22 cellular contexts compared by ENCODE assay signal in the genomic region with DNA sequence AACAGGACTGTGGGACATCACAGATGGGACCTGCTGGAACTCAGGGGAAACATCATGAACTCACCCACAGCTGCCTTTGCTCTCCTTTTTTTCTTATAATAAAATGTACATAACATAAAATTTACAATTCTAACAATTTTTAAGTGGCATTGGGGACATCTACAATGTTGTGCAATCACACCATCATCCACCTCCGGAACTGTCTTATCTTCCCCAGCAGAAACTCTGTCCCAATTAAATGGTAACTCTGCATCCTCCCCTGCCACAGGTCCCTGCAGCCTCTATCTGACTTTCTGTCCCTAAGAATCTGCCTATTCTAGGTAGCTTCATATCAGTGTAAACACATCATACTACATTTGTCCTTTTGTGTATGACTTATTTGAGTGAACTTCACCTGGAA. TPM values are rescaled to one million over a fixed set of nuclear protein-coding genes. Genes with fewer than 3 reads are reported as not detected.
"Had no signal": no experiment of that assay in that cellular context is flagged by ENCODE, and none has a peak within 500 bp of the region (broad histone marks: within the 10 kb centered on the region; RNA-seq: fewer than 3 reads in every experiment).

No MANE protein-coding gene starts in this region.

- H3K9ac ChIP-seq: SK-N-SH had no signal

- H3K27ac Mint-ChIP-seq: IgD-negative memory B cell had no signal

- DNase-seq: KBM-7, MG63, NCI-H1092 treated with DMSO at 0.1 percent for 48 hours, NCI-H1436 treated with DMSO at 0.1 percent for 48 hours, NCI-H1694, NCI-H187 treated with DMSO at 0.1 percent for 48 hours, NCI-H2029 treated with DMSO at 0.1 percent for 48 hours, NCI-H2171 treated with DMSO at 0.1 percent for 48 hours, NCI-H524, NCI-H69, NCI-H774, PC-3, SHP77, SK-N-SH, SW 1271 had no signal

- ATAC-seq: Panc1, PC-3 had no signal

- H3K9me3 Mint-ChIP-seq: IgD-negative memory B cell had no signal

- H3K27me3 ChIP-seq: MG63 had no signal

- H3K4me3 Mint-ChIP-seq: IgD-negative memory B cell had no signal

- H3K9me3 ChIP-seq: MG63, SK-N-SH had no signal

- H3K27ac ChIP-seq: RWPE1 had no signal

- H3K4me3 ChIP-seq: MG63 had no signal

- H3K36me3 ChIP-seq: MG63 had no signal

- H3K4me2 ChIP-seq: SK-N-SH had no signal

RNA-seq across cellular contexts. Expression of a gene that starts 19.4 kb away (rescaled TPM):
- total RNA-seq: HT-29, LHCN-M2, NCI-H460, PC-3, SK-MEL-5 had no signal
- polyA plus RNA-seq: IgD-negative memory B cell, SK-N-SH had no signal
